In genomic region chr11:103699216-103699615, GRCh38 we compare ENCODE assay signal across 20 cellular contexts.
DNase-seq lines count a peak whose midpoint lies in the region; ATAC-seq and TF ChIP-seq lines count a peak whose summit lies in the region.
"Had no signal": no experiment of that assay in that cellular context is flagged by ENCODE, and none has a peak within 500 bp of the region (broad histone marks: within the 10 kb centered on the region; RNA-seq: fewer than 3 reads in every experiment).

No MANE protein-coding gene starts in this region.

- H3K36me3 Mint-ChIP-seq in GM23338 (ENCODE audit: low read depth): no peaks in the 10 kb centered on the region
- no peaks in the 10 kb centered on the region for H3K36me3 Mint-ChIP-seq in mesothelial cell of epicardium

- in situ Hi-C loops in astrocyte of the spinal cord (cut with HindIII; ENCODE audit: low sequenced_read_pairs): no loop called here

- H3K36me3 ChIP-seq in GM23338 (ENCODE audit: insufficient read depth) (no peaks in the 10 kb centered on the region), tibial artery (no peaks in the 10 kb centered on the region)
- H3K36me3 ChIP-seq: pancreas, uterus had no signal

- H3K4me1 Mint-ChIP-seq in GM23338 (no peaks in the 10 kb centered on the region; the same call in 1 of the 3 replicates), mesothelial cell of epicardium (peaks cover 33% of the 10 kb centered on the region)
- H3K4me1 Mint-ChIP-seq: B cell had no signal

- no peak overlapping the region for H3K4me3 Mint-ChIP-seq in GM23338
- H3K4me3 Mint-ChIP-seq in mesothelial cell of epicardium: no peak overlapping the region
- H3K4me3 Mint-ChIP-seq: B cell; T-helper 1 cell treated with Interleukin-12 subunit alpha and Interleukin-12 subunit beta and Interleukin-4 antibody, amounts not matched to agents 30 μg/mL and 1 μg/mL, for 36 hours had no signal

- peak overlapping the region; percentile 12; the same call in 1 of the 2 replicates for H2AFZ ChIP-seq in GM23338

- H3K79me2 ChIP-seq in GM23338 (replicated peaks; ENCODE audit: insufficient read depth): no peaks in the 10 kb centered on the region

- no peaks in the 10 kb centered on the region for H3K9me3 ChIP-seq in tibial artery
- H3K9me3 ChIP-seq: pancreas, uterus had no signal

- H3K4me2 ChIP-seq in GM23338: no peak overlapping the region

- no peaks in the 10 kb centered on the region for H3K9me2 ChIP-seq in GM23338 (ENCODE audit: insufficient read depth)

- H3K4me1 ChIP-seq in GM23338 (ENCODE audit: insufficient read depth): 0 out of 2 replicates have a peak, but pooled peaks cover 4% of the 10 kb centered on the region
- H3K4me1 ChIP-seq in tibial artery: peaks cover 0 to 13% (median 2%) of the 10 kb centered on the region in 4 donors

- peak; percentile 36 for TF ChIP-seq CTCF in AG10803 (conservative IDR thresholded peaks at IDR 0.05; ENCODE audit: low read length)
- peak in 1 of 2 experiments; percentile 32; a peak in 1 of 4 replicates for TF ChIP-seq CTCF in GM23338 (conservative IDR thresholded peaks at IDR 0.05; ENCODE audit: low read depth in 2 of 2)
- no peak for TF ChIP-seq CTCF in astrocyte of the spinal cord (IDR thresholded peaks at IDR 0.05; ENCODE audit: low read depth, low read length)
- peak; percentile 32 for TF ChIP-seq CTCF in mesothelial cell of epicardium (IDR thresholded peaks at IDR 0.05; ENCODE audit: unreplicated experiment)
- no peak for TF ChIP-seq CTCF in tibial artery (IDR thresholded peaks at IDR 0.05)

- H3K4me3 ChIP-seq in AG10803 (ENCODE audit: low read length) (no peak overlapping the region), GM23338 (no peak overlapping the region), astrocyte of the spinal cord (ENCODE audit: low read depth, low read length) (no peak overlapping the region), tibial artery (no peak overlapping the region)
- H3K4me3 ChIP-seq: pancreas, uterus had no signal

- H3K27ac Mint-ChIP-seq in GM23338 (no peak overlapping the region), mesothelial cell of epicardium (no peak overlapping the region)
- H3K27ac Mint-ChIP-seq: B cell; T-helper 1 cell treated with Interleukin-12 subunit alpha and Interleukin-12 subunit beta and Interleukin-4 antibody, amounts not matched to agents 30 μg/mL and 1 μg/mL, for 36 hours had no signal

- intact Hi-C loops in tibial artery (cut with DNase I; ENCODE audit: low total_unique reads): no loop called here

- H4K20me1 ChIP-seq in GM23338 (replicated peaks; ENCODE audit: insufficient read depth): no peaks in the 10 kb centered on the region

- H3K27me3 ChIP-seq in GM23338 (ENCODE audit: insufficient read depth) (no peaks in the 10 kb centered on the region), tibial artery (no peaks in the 10 kb centered on the region)
- H3K27me3 ChIP-seq: pancreas, uterus had no signal

- H3K27ac ChIP-seq in GM23338 (ENCODE audit: low read depth) (no peak overlapping the region), substantia nigra (ENCODE audit: low read depth, low read length, poor library complexity, severe bottlenecking) (no peak overlapping the region), tibial artery (no peak overlapping the region)
- H3K27ac ChIP-seq: VCaP had no signal

- H3K27me3 Mint-ChIP-seq in GM23338 (ENCODE audit: insufficient read depth, low read depth, poor library complexity) (no peaks in the 10 kb centered on the region), mesothelial cell of epicardium (ENCODE audit: low read depth) (no peaks in the 10 kb centered on the region)
- H3K27me3 Mint-ChIP-seq: B cell had no signal

- DNase-seq in AG10803 (ENCODE audit: low read depth): peak; percentile 87
- DNase-seq in GM23338 (ENCODE audit: low spot score): peak; percentile 2
- peak; percentile 10 for DNase-seq in astrocyte of the spinal cord (ENCODE audit: low read depth, low spot score)
- no peak for DNase-seq in mesothelial cell of epicardium (ENCODE audit: low spot score in 2 of 2, unreplicated experiment in 2 of 2)
- no peak for DNase-seq in substantia nigra (lab: John Stamatoyannopoulos, UW)
- no peak for DNase-seq in stimulated activated CD8-positive, alpha-beta memory T cell treated with anti-CD3 and anti-CD28 coated beads, Interleukin-4, amount 100 ng/mL, for 48 hours
- DNase-seq in A172 (ENCODE audit: low spot score): no peak
- no peak for DNase-seq in tibial artery
- DNase-seq: activated CD4-positive, alpha-beta T cell treated with anti-CD3 and anti-CD28 coated beads, Interleukin-2, amount 50 U/mL, for 4 hours; activated naive CD4-positive, alpha-beta T cell treated with Interleukin-2 at 50 U/mL for 16 hours; aorta; erythroblast; pancreas; stimulated activated CD4-positive, alpha-beta T cell treated with anti-CD3 and anti-CD28 coated beads, Interleukin-2, amount 100 ng/mL, for 48 hours; uterus had no signal

- 0 out of 3 replicates have a peak, but pooled peaks cover 5% of the 10 kb centered on the region for H3K9me3 Mint-ChIP-seq in GM23338
- peaks cover 5% of the 10 kb centered on the region for H3K9me3 Mint-ChIP-seq in mesothelial cell of epicardium
- H3K9me3 Mint-ChIP-seq: T-helper 1 cell treated with Interleukin-12 subunit alpha and Interleukin-12 subunit beta and Interleukin-4 antibody, amounts not matched to agents 30 μg/mL and 1 μg/mL, for 36 hours had no signal

- H3F3A ChIP-seq in GM23338 (replicated peaks; ENCODE audit: low read depth): no peaks in the 10 kb centered on the region

- no peak for ATAC-seq in GM23338
- ATAC-seq: HepG2, pancreas, Right ventricle myocardium inferior had no signal

TF ChIP-seq in GM23338, 12 proteins besides CTCF, POLR2A, EP300 and RAD21 (continues in another document):
- TF ChIP-seq EZH2 (IDR thresholded peaks at IDR 0.05; ENCODE audit: low read depth, unreplicated experiment): no peak
- no peak for TF ChIP-seq STAT1 (IDR thresholded peaks at IDR 0.05; ENCODE audit: unreplicated experiment)
- no peak for TF ChIP-seq JUNB (IDR thresholded peaks at IDR 0.05; ENCODE audit: unreplicated experiment)
- TF ChIP-seq, protein P1, sequence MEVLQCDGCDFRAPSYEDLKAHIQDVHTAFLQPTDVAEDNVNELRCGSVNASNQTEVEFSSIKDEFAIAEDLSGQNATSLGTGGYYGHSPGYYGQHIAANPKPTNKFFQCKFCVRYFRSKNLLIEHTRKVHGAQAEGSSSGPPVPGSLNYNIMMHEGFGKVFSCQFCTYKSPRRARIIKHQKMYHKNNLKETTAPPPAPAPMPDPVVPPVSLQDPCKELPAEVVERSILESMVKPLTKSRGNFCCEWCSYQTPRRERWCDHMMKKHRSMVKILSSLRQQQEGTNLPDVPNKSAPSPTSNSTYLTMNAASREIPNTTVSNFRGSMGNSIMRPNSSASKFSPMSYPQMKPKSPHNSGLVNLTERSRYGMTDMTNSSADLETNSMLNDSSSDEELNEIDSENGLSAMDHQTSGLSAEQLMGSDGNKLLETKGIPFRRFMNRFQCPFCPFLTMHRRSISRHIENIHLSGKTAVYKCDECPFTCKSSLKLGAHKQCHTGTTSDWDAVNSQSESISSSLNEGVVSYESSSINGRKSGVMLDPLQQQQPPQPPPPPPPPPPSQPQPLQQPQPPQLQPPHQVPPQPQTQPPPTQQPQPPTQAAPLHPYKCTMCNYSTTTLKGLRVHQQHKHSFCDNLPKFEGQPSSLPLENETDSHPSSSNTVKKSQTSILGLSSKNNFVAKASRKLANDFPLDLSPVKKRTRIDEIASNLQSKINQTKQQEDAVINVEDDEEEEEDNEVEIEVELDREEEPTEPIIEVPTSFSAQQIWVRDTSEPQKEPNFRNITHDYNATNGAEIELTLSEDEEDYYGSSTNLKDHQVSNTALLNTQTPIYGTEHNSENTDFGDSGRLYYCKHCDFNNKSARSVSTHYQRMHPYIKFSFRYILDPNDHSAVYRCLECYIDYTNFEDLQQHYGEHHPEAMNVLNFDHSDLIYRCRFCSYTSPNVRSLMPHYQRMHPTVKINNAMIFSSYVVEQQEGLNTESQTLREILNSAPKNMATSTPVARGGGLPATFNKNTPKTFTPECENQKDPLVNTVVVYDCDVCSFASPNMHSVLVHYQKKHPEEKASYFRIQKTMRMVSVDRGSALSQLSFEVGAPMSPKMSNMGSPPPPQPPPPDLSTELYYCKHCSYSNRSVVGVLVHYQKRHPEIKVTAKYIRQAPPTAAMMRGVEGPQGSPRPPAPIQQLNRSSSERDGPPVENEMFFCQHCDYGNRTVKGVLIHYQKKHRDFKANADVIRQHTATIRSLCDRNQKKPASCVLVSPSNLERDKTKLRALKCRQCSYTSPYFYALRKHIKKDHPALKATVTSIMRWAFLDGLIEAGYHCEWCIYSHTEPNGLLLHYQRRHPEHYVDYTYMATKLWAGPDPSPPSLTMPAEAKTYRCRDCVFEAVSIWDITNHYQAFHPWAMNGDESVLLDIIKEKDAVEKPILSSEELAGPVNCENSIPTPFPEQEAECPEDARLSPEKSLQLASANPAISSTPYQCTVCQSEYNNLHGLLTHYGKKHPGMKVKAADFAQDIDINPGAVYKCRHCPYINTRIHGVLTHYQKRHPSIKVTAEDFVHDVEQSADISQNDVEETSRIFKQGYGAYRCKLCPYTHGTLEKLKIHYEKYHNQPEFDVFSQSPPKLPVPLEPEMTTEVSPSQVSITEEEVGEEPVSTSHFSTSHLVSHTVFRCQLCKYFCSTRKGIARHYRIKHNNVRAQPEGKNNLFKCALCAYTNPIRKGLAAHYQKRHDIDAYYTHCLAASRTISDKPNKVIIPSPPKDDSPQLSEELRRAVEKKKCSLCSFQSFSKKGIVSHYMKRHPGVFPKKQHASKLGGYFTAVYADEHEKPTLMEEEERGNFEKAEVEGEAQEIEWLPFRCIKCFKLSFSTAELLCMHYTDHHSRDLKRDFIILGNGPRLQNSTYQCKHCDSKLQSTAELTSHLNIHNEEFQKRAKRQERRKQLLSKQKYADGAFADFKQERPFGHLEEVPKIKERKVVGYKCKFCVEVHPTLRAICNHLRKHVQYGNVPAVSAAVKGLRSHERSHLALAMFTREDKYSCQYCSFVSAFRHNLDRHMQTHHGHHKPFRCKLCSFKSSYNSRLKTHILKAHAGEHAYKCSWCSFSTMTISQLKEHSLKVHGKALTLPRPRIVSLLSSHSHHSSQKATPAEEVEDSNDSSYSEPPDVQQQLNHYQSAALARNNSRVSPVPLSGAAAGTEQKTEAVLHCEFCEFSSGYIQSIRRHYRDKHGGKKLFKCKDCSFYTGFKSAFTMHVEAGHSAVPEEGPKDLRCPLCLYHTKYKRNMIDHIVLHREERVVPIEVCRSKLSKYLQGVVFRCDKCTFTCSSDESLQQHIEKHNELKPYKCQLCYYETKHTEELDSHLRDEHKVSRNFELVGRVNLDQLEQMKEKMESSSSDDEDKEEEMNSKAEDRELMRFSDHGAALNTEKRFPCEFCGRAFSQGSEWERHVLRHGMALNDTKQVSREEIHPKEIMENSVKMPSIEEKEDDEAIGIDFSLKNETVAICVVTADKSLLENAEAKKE (CRISPR knock-in tag; IDR thresholded peaks at IDR 0.05): no peak
- TF ChIP-seq ZNF331 (CRISPR knock-in tag; IDR thresholded peaks at IDR 0.05; ENCODE audit: low read depth): no peak
- no peak for TF ChIP-seq NANOG (IDR thresholded peaks at IDR 0.05; ENCODE audit: borderline replicate concordance)
- TF ChIP-seq CREB1 (CRISPR knock-in tag; IDR thresholded peaks at IDR 0.05; ENCODE audit: low read depth): no peak
- no peak for TF ChIP-seq ZNF114 (CRISPR knock-in tag; IDR thresholded peaks at IDR 0.05)

Comparison
In these comparisons a context has a peak if more than half of its experiments do, and no peak if none do; other contexts are left out.
1. DNase-seq: peak in AG10803 (single experiment), GM23338 (single experiment) and astrocyte of the spinal cord (single experiment); none in mesothelial cell of epicardium (0 of 2), substantia nigra (0 of 49), stimulated activated CD8-positive, alpha-beta memory T cell treated with anti-CD3 and anti-CD28 coated beads, Interleukin-4, amount 100 ng/mL, for 48 hours (single experiment), A172 (single experiment) and tibial artery (0 of 2).
2. CTCF ChIP-seq: peak in AG10803 (single experiment) and mesothelial cell of epicardium (single experiment); none in astrocyte of the spinal cord (single experiment) and tibial artery (0 of 2).